In the genomic region with DNA sequence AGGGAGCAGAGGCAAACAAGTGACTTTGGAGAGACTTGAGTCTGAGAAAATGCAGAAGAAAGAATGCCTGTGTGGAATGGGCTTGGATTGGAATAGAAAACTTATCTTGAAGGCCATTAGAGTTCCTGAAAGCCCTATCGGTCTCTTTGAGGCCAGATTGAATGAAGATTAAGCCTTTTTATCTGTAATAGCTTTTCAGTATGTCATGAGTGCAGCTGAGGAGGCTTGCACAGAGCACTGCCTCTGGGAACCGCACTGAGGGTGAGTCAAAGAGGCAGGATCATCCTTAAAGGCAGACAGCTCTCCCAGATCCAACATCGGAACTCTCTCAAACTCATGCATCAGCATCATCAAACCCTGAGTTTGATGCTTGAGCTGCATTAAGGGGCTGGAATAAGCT, we compare ENCODE assay signal across 25 cellular contexts.
"Had no signal": no experiment of that assay in that cellular context is flagged by ENCODE, and none has a peak within 500 bp of the region (broad histone marks: within the 10 kb centered on the region; RNA-seq: fewer than 3 reads in every experiment).

No MANE protein-coding gene starts in this region.

- ATAC-seq: activated CD4-positive, alpha-beta T cell treated with anti-CD3 and anti-CD28 coated beads for 36 hours; activated T-helper 17 cell treated with anti-CD3 and anti-CD28 coated beads, Interleukin-2, amount 50 U/mL, for 72 hours; Panc1 had no signal

- H3K4me3 ChIP-seq: cardiac muscle cell, SJSA1 had no signal

- H3K36me3 ChIP-seq: brain microvascular endothelial cell, cardiac muscle cell, SJSA1, WERI-Rb-1 had no signal

- H3K27ac ChIP-seq: brain microvascular endothelial cell, cardiac muscle cell, RWPE1, SJSA1, WERI-Rb-1 had no signal

- H3K9me3 ChIP-seq: SJSA1 had no signal

- H3K27me3 ChIP-seq: brain microvascular endothelial cell, cardiac muscle cell, SJSA1 had no signal

- DNase-seq: activated CD4-positive, alpha-beta memory T cell treated with anti-CD3 and anti-CD28 coated beads, Interleukin-2, amount 10 ng/mL, durations not matched to agents 7 days and 5 days; activated CD4-positive, alpha-beta T cell treated with anti-CD3 and anti-CD28 coated beads for 36 hours; activated CD4-positive, alpha-beta T cell treated with anti-CD3 and anti-CD28 coated beads, Interleukin-2, amount 50 U/mL, for 1 hour; activated gamma-delta T cell; activated naive CD4-positive, alpha-beta T cell treated with anti-CD3 and anti-CD28 coated beads for 36 hours; activated T-cell treated with anti-CD3 and anti-CD28 coated beads for 4 hours; activated T-cell treated with anti-CD3 and anti-CD28 coated beads, Interleukin-2, amount 50 U/mL, for 48 hours; brain microvascular endothelial cell; cerebellar nuclear complex; Kasumi-1; KBM-7; NCI-H1048; NCI-H146; NCI-H187 treated with DMSO at 0.1 percent for 48 hours; NCI-H2081 treated with DMSO at 0.1 percent for 48 hours; NCI-H2227 treated with DMSO at 0.1 percent for 48 hours; NCI-H526; NCI-H774; Right ventricle myocardium superior; WERI-Rb-1 had no signal
